Comparison of ENCODE assay signal across 23 cellular contexts in genomic region chr2:198874502-198874858, GRCh38.
DNase-seq lines count a peak whose midpoint lies in the region; ATAC-seq and TF ChIP-seq lines count a peak whose summit lies in the region.
"Had no signal": no experiment of that assay in that cellular context is flagged by ENCODE, and none has a peak within 500 bp of the region (broad histone marks: within the 10 kb centered on the region; RNA-seq: fewer than 3 reads in every experiment).

No MANE protein-coding gene starts in this region.

- H3K36me3 ChIP-seq in ascending aorta: no peaks in the 10 kb centered on the region
- H3K36me3 ChIP-seq: ovary, Peyer's patch had no signal

- peak overlapping the region; percentile 87 to 90 for H3K27ac ChIP-seq in ascending aorta
- H3K27ac ChIP-seq: A549, ovary, Peyer's patch had no signal

- no peak for TF ChIP-seq CTCF in GM12865 (IDR thresholded peaks at IDR 0.05; ENCODE audit: insufficient read depth, low read depth, low read length, missing control alignments)
- TF ChIP-seq CTCF in ascending aorta (IDR thresholded peaks at IDR 0.05): no peak

- H3K27me3 ChIP-seq in ascending aorta: no peaks in the 10 kb centered on the region
- H3K27me3 ChIP-seq: ovary had no signal

- H3K4me3 ChIP-seq in GM12865 (ENCODE audit: low read depth, low read length): no peak overlapping the region
- H3K4me3 ChIP-seq in ascending aorta: no peak overlapping the region
- H3K4me3 ChIP-seq: A549, ovary, Peyer's patch had no signal

- intact Hi-C loops in ascending aorta (cut with DNase I): loop anchor here (5.0 to 10.0 kb wide), 2 partner anchors 430 to 1357 kb away; partner anchors contain the start of gene MOB4

- peak; percentile 70 for ATAC-seq in GM21529 (IDR thresholded peaks at IDR 0.05; ENCODE audit: unreplicated experiment)
- ATAC-seq in HG02973 (IDR thresholded peaks at IDR 0.05; ENCODE audit: unreplicated experiment): peak; percentile 72
- ATAC-seq: A549; effector memory CD8-positive, alpha-beta T cell; SK-N-SH treated with all-trans-retinoic acid at 6 μM for 48 hours had no signal

- no peaks in the 10 kb centered on the region for H3K9me3 ChIP-seq in ascending aorta
- H3K9me3 ChIP-seq: A549, ovary, Peyer's patch had no signal

- peak; percentile 55 for DNase-seq in GM12865 (ENCODE audit: low read depth)
- no peak for DNase-seq in ascending aorta (ENCODE audit: low spot score in 2 of 2)
- no peak for DNase-seq in SW 1271 (lab: John Stamatoyannopoulos, UW)
- DNase-seq in SIG-M5 treated with dmso at 0.1 percent for 504 hours (lab: John Stamatoyannopoulos, UW; ENCODE audit: unreplicated experiment): no peak
- no peak for DNase-seq in stimulated activated CD8-positive, alpha-beta memory T cell treated with anti-CD3 and anti-CD28 coated beads, Interleukin-4, amount 100 ng/mL, for 48 hours
- DNase-seq in hippocampal formation (lab: John Stamatoyannopoulos, UW): no peak
- DNase-seq: activated CD4-positive, alpha-beta T cell treated with anti-CD3 and anti-CD28 coated beads, Interleukin-2, amount 50 U/mL, for 4 hours; activated T-cell treated with anti-CD3 and anti-CD28 coated beads, Interleukin-2, amount 50 U/mL, for 48 hours; caudate nucleus; CD4-positive, CD25-positive, alpha-beta regulatory T cell; DMS79 treated with DMSO at 0.1 percent for 48 hours; effector memory CD8-positive, alpha-beta T cell; GOT3; NCI-H2029 treated with DMSO at 0.1 percent for 48 hours; NCI-H69; ovary; Peyer's patch; stimulated activated CD4-positive, alpha-beta T cell treated with anti-CD3 and anti-CD28 coated beads, Interleukin-4, amount 100 ng/mL, for 4 hours; trophoblast cell had no signal

- H3K4me1 ChIP-seq in ascending aorta: peaks cover 0 to 19% of the 10 kb centered on the region in 2 donors
- H3K4me1 ChIP-seq: A549, Peyer's patch had no signal
